ENCODE assay signal across 8 cellular contexts in genomic region chr1:52403566-52404115, GRCh38. TPM values are rescaled to one million over a fixed set of nuclear protein-coding genes. Genes with fewer than 3 reads are reported as not detected.
A peak's percentile ranks its signal among the peaks of the same experiment; 100 is the strongest.
DNase-seq lines count a peak whose midpoint lies in the region; ATAC-seq and TF ChIP-seq lines count a peak whose summit lies in the region.

No MANE protein-coding gene starts in this region.

- in situ Hi-C loops in gastrocnemius medialis (cut with MboI; ENCODE audit: low sequenced_read_pairs in 4 of 4) = loop anchor here in 3 of 4 donors (25.0 kb wide), 1 partner anchor 284 kb away; the partner anchor contains the start of gene COA7 (in 3 of the 3)

- H3K36me3 ChIP-seq in PC-3 (ENCODE audit: low read depth, low read length) (peaks cover 36% of the 10 kb centered on the region), heart left ventricle (peaks cover 0 to 30% (median 18%) of the 10 kb centered on the region in 9 donors), gastrocnemius medialis (peaks cover 0 to 13% of the 10 kb centered on the region in 2 donors)

- no peaks in the 10 kb centered on the region for H3F3A ChIP-seq in PC-3 (ENCODE audit: low read length, unreplicated experiment)

- CTCF ChIA-PET in PC-3 (lab: Charles Lee) = no interaction called here

- H3K9ac ChIP-seq in PC-3 (ENCODE audit: low read length) = peak overlapping the region; percentile 95

- no peaks in the 10 kb centered on the region for H3K9me2 ChIP-seq in PC-3 (replicated peaks; ENCODE audit: low read length)

- peak overlapping the region; percentile 85 for H3K4me3 ChIP-seq in PC-3 (ENCODE audit: low read length)
- H3K4me3 ChIP-seq in heart left ventricle = peak overlapping the region; percentile 64 to 96 (median 88)
- peak overlapping the region; percentile 77 to 94 (median 86) for H3K4me3 ChIP-seq in gastrocnemius medialis

- ATAC-seq in GM19438 (IDR thresholded peaks at IDR 0.05; ENCODE audit: low read depth, unreplicated experiment) = peak; percentile 24
- ATAC-seq in HG03469 (IDR thresholded peaks at IDR 0.05; ENCODE audit: unreplicated experiment) = peak; percentile 21
- peak; percentile 66 for ATAC-seq in PC-3
- peak in 1 of 4 donors; percentile 4 for ATAC-seq in heart left ventricle
- ATAC-seq in gastrocnemius medialis = peak in 1 of 2 donors; percentile 6

- peaks cover 69% of the 10 kb centered on the region for H3K79me2 ChIP-seq in PC-3 (ENCODE audit: low read length)

- H4K20me1 ChIP-seq in PC-3 (ENCODE audit: low read length) = no peaks in the 10 kb centered on the region

- peaks cover 35% of the 10 kb centered on the region for H3K4me1 ChIP-seq in PC-3 (ENCODE audit: insufficient read depth, low read length)
- H3K4me1 ChIP-seq in heart left ventricle = peaks cover 0 to 31% (median 18%) of the 10 kb centered on the region in 12 donors
- H3K4me1 ChIP-seq in gastrocnemius medialis = peaks cover 25 to 26% of the 10 kb centered on the region in 2 donors

- TSS peak; percentile 46 for BruUV-seq in PC-3 (replicated peaks; lab: Mats Ljungman, UMichigan)

- intact Hi-C loops in PC-3 (cut with micrococcal nuclease) (loop anchor here (1.0 to 10.0 kb wide), 3 partner anchors 37 to 283 kb away; partner anchors contain the start of gene CC2D1B), heart left ventricle (cut with DNase I) (loop anchor here in 5 of 10 donors (2.0 to 10.0 kb wide), 4 partner anchors 36 to 281 kb away; partner anchors contain the start of gene CC2D1B (in 4 of the 5)), gastrocnemius medialis (cut with DNase I; ENCODE audit: low total_unique reads) (loop anchor here (1.0 to 5.0 kb wide), 3 partner anchors 37 to 283 kb away; partner anchors contain the start of genes CC2D1B and TUT4)

- no peak for TF ChIP-seq POLR2A in heart left ventricle (IDR thresholded peaks at IDR 0.05)
- TF ChIP-seq POLR2A in gastrocnemius medialis (IDR thresholded peaks at IDR 0.05) = no peak

- H3K9me3 ChIP-seq in PC-3 (ENCODE audit: low read length) (no peaks in the 10 kb centered on the region), heart left ventricle (no peaks in the 10 kb centered on the region), gastrocnemius medialis (no peaks in the 10 kb centered on the region)

- H3K4me2 ChIP-seq in PC-3 (ENCODE audit: low read length) = peak overlapping the region; percentile 88

- TF ChIP-seq CTCF in PC-3 (conservative IDR thresholded peaks at IDR 0.05; ENCODE audit: low read depth, low read length) (no peak), heart left ventricle (IDR thresholded peaks at IDR 0.05) (no peak), gastrocnemius medialis (IDR thresholded peaks at IDR 0.05 in 4 of 5, conservative IDR thresholded peaks at IDR 0.05 in 1 of 5) (no peak)

- H3K27me3 ChIP-seq in PC-3 (ENCODE audit: low read length) = no peaks in the 10 kb centered on the region
- no peaks in the 10 kb centered on the region for H3K27me3 ChIP-seq in heart left ventricle
- no peaks in the 10 kb centered on the region for H3K27me3 ChIP-seq in gastrocnemius medialis

- WGBS in heart left ventricle, 4 donors = 0% methylated on average over 16 of the region's 16 CpGs

- DNase-seq in COR-L47 (lab: John Stamatoyannopoulos, UW) (peak; percentile 41), PC-3 (peak; percentile 82), heart left ventricle (no peak), gastrocnemius medialis (no peak), NCI-H1417 treated with DMSO at 0.1 percent for 48 hours (lab: John Stamatoyannopoulos, UW) (no peak)
- DNase-seq in activated gamma-delta T cell treated with anti-CD3 and anti-CD28 coated beads, Interleukin-2, amount 50 U/mL, for 16 hours (ENCODE audit: low read depth) = peak; percentile 22

- POLR2A ChIA-PET in PC-3 (lab: Charles Lee; ENCODE audit: unreplicated experiment) = interaction anchor here (0.8 kb wide), 1 partner anchor 10 kb away, joined by 3 read pairs; no protein-coding TSS in a partner anchor

- peak overlapping the region; percentile 87 for H2AFZ ChIP-seq in PC-3 (ENCODE audit: low read length)

- peak overlapping the region; percentile 76 for H3K27ac ChIP-seq in PC-3 (ENCODE audit: low read length)
- peak overlapping the region in 8 of 12 donors; percentile 6 to 94 (median 86) for H3K27ac ChIP-seq in heart left ventricle
- H3K27ac ChIP-seq in gastrocnemius medialis = peak overlapping the region; percentile 86 to 91 (median 88)

RNA-seq across cellular contexts. Expression of gene ORC1, which starts 0.6 kb away (rescaled TPM):
- total RNA-seq in PC-3 (2014; rRNA removed) (23.7 and 28.9 TPM in 2 replicates), heart left ventricle (1 to 10 TPM in 1 of 9 donors, under 1 TPM in 5, not detected in 3; 0.09 to 1.4 (median 0.16) TPM), gastrocnemius medialis (1 to 10 TPM in 1 of 4 donors, under 1 TPM in 3; 0.29 to 2.6 (median 0.50) TPM)
- under 1 TPM in 1 of 2 donors, not detected in 1; 0.35 TPM for polyA plus RNA-seq in heart left ventricle

RNA-seq across cellular contexts. Expression of gene PRPF38A, which starts 0.8 kb away (rescaled TPM):
- total RNA-seq in PC-3 (2014; rRNA removed) = 14.5 and 15.2 TPM in 2 replicates
- total RNA-seq in heart left ventricle = 10 to 100 TPM in 8 of 9 donors, 1 to 10 TPM in 1; 6.6 to 24.7 (median 16.6) TPM
- polyA plus RNA-seq in heart left ventricle = 10 to 100 TPM in 1 of 2 donors, 1 to 10 TPM in 1; 6.2 to 16.0 TPM
- total RNA-seq in gastrocnemius medialis = 1 to 10 TPM; 3.0 to 8.2 (median 5.3) TPM

RNA-seq across cellular contexts. Expression of gene CC2D1B, which starts 37.6 kb away (rescaled TPM):
- 26.0 and 26.8 TPM in 2 replicates for total RNA-seq in PC-3 (2014; rRNA removed)
- 10 to 100 TPM; 12.8 to 25.2 (median 16.7) TPM for total RNA-seq in heart left ventricle
- polyA plus RNA-seq in heart left ventricle = 10 to 100 TPM; 12.3 to 25.9 TPM
- total RNA-seq in gastrocnemius medialis = 10 to 100 TPM; 34.1 to 62.7 (median 52.2) TPM

Comparison
In these comparisons a context has a peak if more than half of its experiments do, and no peak if none do; other contexts are left out.
1. DNase-seq: peak in COR-L47 (single experiment), PC-3 (single experiment) and activated gamma-delta T cell treated with anti-CD3 and anti-CD28 coated beads, Interleukin-2, amount 50 U/mL, for 16 hours (single experiment); none in heart left ventricle (0 of 5), gastrocnemius medialis (0 of 2) and NCI-H1417 treated with DMSO at 0.1 percent for 48 hours (single experiment).
2. Peak in every context shown above with its lines, with median percentiles within 50 percentile points of each other: H3K27ac ChIP-seq and H3K4me3 ChIP-seq.